Comparison of ENCODE assay signal across 33 cellular contexts in the genomic region with DNA sequence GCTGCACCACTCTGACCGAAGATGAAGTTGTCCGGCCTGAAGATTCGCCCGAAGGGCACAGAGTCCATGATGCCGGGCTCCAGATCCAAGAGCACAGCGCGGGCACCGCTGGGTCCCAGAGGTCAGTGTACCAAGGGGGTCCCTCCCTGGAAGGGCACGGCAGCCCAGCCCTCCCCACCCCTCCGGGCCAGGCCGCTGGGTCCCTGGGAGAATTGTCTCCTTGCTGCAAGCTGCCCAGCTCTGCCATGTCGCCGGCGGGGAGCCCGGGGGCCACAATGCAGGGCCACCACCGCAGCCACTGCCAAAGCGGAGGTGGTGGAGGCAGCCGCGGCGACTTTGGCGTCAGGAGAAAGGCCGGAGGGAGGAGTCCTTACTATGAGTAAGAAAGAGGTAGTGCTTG.
"Had no signal": no experiment of that assay in that cellular context is flagged by ENCODE, and none has a peak within 500 bp of the region (broad histone marks: within the 10 kb centered on the region; RNA-seq: fewer than 3 reads in every experiment).

No MANE protein-coding gene starts in this region.

- H3K4me1 Mint-ChIP-seq: activated B cell treated with CpG ODN at 0.5 μM for 24 hours; activated CD4-positive, alpha-beta memory T cell treated with anti-CD3 and anti-CD28 coated beads, Interleukin-2, amount 10 ng/mL, durations not matched to agents 7 days and 5 days; activated CD8-positive, alpha-beta memory T cell treated with anti-CD3 and anti-CD28 coated beads, Interleukin-2, amount 10 ng/mL, durations not matched to agents 7 days and 5 days; activated naive CD8-positive, alpha-beta T cell treated with anti-CD3 and anti-CD28 coated beads for 36 hours; activated T-helper 17 cell treated with anti-CD3 and anti-CD28 coated beads, Interleukin-2, amount 50 U/mL, for 72 hours had no signal

- H3K9me3 ChIP-seq: ascending aorta, MG63 had no signal

- H3K27ac ChIP-seq: ascending aorta, cardiac muscle cell, VCaP had no signal

- DNase-seq: activated B cell treated with CpG ODN at 0.5 μM for 24 hours; activated CD4-positive, alpha-beta memory T cell treated with anti-CD3 and anti-CD28 coated beads, Interleukin-2, amount 10 ng/mL, durations not matched to agents 7 days and 5 days; activated CD4-positive, alpha-beta T cell treated with anti-CD3 and anti-CD28 coated beads for 1 hour; activated CD4-positive, alpha-beta T cell treated with anti-CD3 and anti-CD28 coated beads for 48 hours; activated CD8-positive, alpha-beta memory T cell treated with anti-CD3 and anti-CD28 coated beads for 24 hours; activated CD8-positive, alpha-beta memory T cell treated with anti-CD3 and anti-CD28 coated beads, Interleukin-2, amount 10 ng/mL, durations not matched to agents 7 days and 5 days; activated CD8-positive, alpha-beta memory T cell treated with anti-CD3 and anti-CD28 coated beads, Interleukin-2, amount 50 U/mL, for 48 hours; activated effector memory CD4-positive, alpha-beta T cell treated with anti-CD3 and anti-CD28 coated beads, Interleukin-2, amount 50 U/mL, for 16 hours; activated naive CD4-positive, alpha-beta T cell; activated naive CD4-positive, alpha-beta T cell treated with anti-CD3 and anti-CD28 coated beads, Interleukin-2, amount 50 U/mL, for 16 hours; activated naive CD8-positive, alpha-beta T cell treated with anti-CD3 and anti-CD28 coated beads for 36 hours; activated T-cell treated with anti-CD3 and anti-CD28 coated beads, Interleukin-2, amount 50 U/mL, for 48 hours; amniotic stem cell; Kasumi-1; KG1; MG63; NCI-H1048; NCI-H1105 treated with DMSO at 0.1 percent for 48 hours; NCI-H1436 treated with DMSO at 0.1 percent for 48 hours; NCI-H1694 treated with DMSO at 0.1 percent for 48 hours; NCI-H2029; NCI-H345; NCI-H524 treated with DMSO at 0.1 percent for 48 hours; RPMI8226; SW 1271; T-helper 1 cell; T-helper 2 cell; T-helper 9 cell had no signal

- H3K36me3 ChIP-seq: ascending aorta, cardiac muscle cell, MG63 had no signal

- H3K36me3 Mint-ChIP-seq: activated CD8-positive, alpha-beta memory T cell treated with anti-CD3 and anti-CD28 coated beads, Interleukin-2, amount 10 ng/mL, durations not matched to agents 7 days and 5 days had no signal

- H3K27ac Mint-ChIP-seq: activated B cell treated with CpG ODN at 0.5 μM for 24 hours; activated CD4-positive, alpha-beta memory T cell treated with anti-CD3 and anti-CD28 coated beads, Interleukin-2, amount 10 ng/mL, durations not matched to agents 7 days and 5 days; activated CD8-positive, alpha-beta memory T cell treated with anti-CD3 and anti-CD28 coated beads, Interleukin-2, amount 10 ng/mL, durations not matched to agents 7 days and 5 days; activated naive CD8-positive, alpha-beta T cell treated with anti-CD3 and anti-CD28 coated beads for 36 hours; activated T-helper 17 cell treated with anti-CD3 and anti-CD28 coated beads, Interleukin-2, amount 50 U/mL, for 72 hours had no signal

- H3K27me3 Mint-ChIP-seq: activated B cell treated with CpG ODN at 0.5 μM for 24 hours; activated CD4-positive, alpha-beta memory T cell treated with anti-CD3 and anti-CD28 coated beads, Interleukin-2, amount 10 ng/mL, durations not matched to agents 7 days and 5 days; activated CD8-positive, alpha-beta memory T cell treated with anti-CD3 and anti-CD28 coated beads, Interleukin-2, amount 10 ng/mL, durations not matched to agents 7 days and 5 days; activated naive CD8-positive, alpha-beta T cell treated with anti-CD3 and anti-CD28 coated beads for 36 hours; activated T-helper 17 cell treated with anti-CD3 and anti-CD28 coated beads, Interleukin-2, amount 50 U/mL, for 72 hours had no signal

- H3K4me3 Mint-ChIP-seq: activated B cell treated with CpG ODN at 0.5 μM for 24 hours; activated CD4-positive, alpha-beta memory T cell treated with anti-CD3 and anti-CD28 coated beads, Interleukin-2, amount 10 ng/mL, durations not matched to agents 7 days and 5 days; activated CD8-positive, alpha-beta memory T cell treated with anti-CD3 and anti-CD28 coated beads, Interleukin-2, amount 10 ng/mL, durations not matched to agents 7 days and 5 days; activated naive CD8-positive, alpha-beta T cell treated with anti-CD3 and anti-CD28 coated beads for 36 hours; activated T-helper 17 cell treated with anti-CD3 and anti-CD28 coated beads, Interleukin-2, amount 50 U/mL, for 72 hours had no signal

- ATAC-seq: activated CD8-positive, alpha-beta memory T cell treated with anti-CD3 and anti-CD28 coated beads, Interleukin-2, amount 10 ng/mL, durations not matched to agents 7 days and 5 days; activated T-helper 17 cell treated with anti-CD3 and anti-CD28 coated beads, Interleukin-2, amount 50 U/mL, for 72 hours; Panc1 had no signal

- H3K4me1 ChIP-seq: ascending aorta had no signal

- H3K4me3 ChIP-seq: ascending aorta, cardiac muscle cell, MG63 had no signal

- H3K27me3 ChIP-seq: ascending aorta, cardiac muscle cell, MG63 had no signal
